Comparison of ENCODE assay signal across 24 cellular contexts in genomic region chr3:186444974-186445373, GRCh38.
DNase-seq lines count a peak whose midpoint lies in the region; ATAC-seq, FAIRE-seq and TF ChIP-seq lines count a peak whose summit lies in the region.
"Had no signal": no experiment of that assay in that cellular context is flagged by ENCODE, and none has a peak within 500 bp of the region (broad histone marks: within the 10 kb centered on the region; RNA-seq: fewer than 3 reads in every experiment).

No MANE protein-coding gene starts in this region.

- WGBS in HepG2 (ENCODE audit: low lambda C conversion rate) = 32% methylated on average over 7 of the region's 7 CpGs
- 83% methylated on average over 7 of the region's 7 CpGs for WGBS in right lobe of liver (ENCODE audit: insufficient coverage, low coverage, low lambda C conversion rate, missing lambda C conversion rate)
- 81% methylated on average over 7 of the region's 7 CpGs for WGBS in esophagus muscularis mucosa

- POLR2A ChIA-PET in HepG2 (lab: Yijun Ruan, JAX) = no interaction called here

- H2AFZ ChIP-seq in HepG2 (ENCODE audit: low read length) = no peak overlapping the region
- H2AFZ ChIP-seq: GM23338 had no signal

- no peaks in the 10 kb centered on the region for H3K36me3 ChIP-seq in HepG2 (replicated peaks in 1 of 2; ENCODE audit: control insufficient read depth in 1 of 2, insufficient read depth in 2 of 2, low read length in 2 of 2)
- H3K36me3 ChIP-seq in right lobe of liver = no peaks in the 10 kb centered on the region
- no peaks in the 10 kb centered on the region for H3K36me3 ChIP-seq in esophagus muscularis mucosa
- H3K36me3 ChIP-seq: BE2C; BLaER1 treated with 17β-estradiol and CSF1 and Interleukin-3, amounts not matched to agents 10 nM and 100 nM; HAP-1 had no signal

- no peak overlapping the region for H3K9ac ChIP-seq in HepG2 (ENCODE audit: insufficient read depth, low read depth, low read length)
- H3K9ac ChIP-seq: BLaER1 treated with 17β-estradiol and CSF1 and Interleukin-3, amounts not matched to agents 10 nM and 100 nM had no signal

- no TSS peak for BruUV-seq in HepG2 (replicated peaks; lab: Mats Ljungman, UMichigan)

- CTCF ChIA-PET in HepG2 (lab: Yijun Ruan, JAX; ENCODE audit: low intra/inter-chr PET ratio, low total read pairs) = no interaction called here

- in situ Hi-C loops in HepG2 (cut with HindIII; ENCODE audit: extremely low pct_ligation_motif_present, low pct_unique_long_range_greater_than_20kb) = no loop called here

- intact Hi-C loops in HepG2 (cut with micrococcal nuclease; ENCODE audit: unreplicated experiment) = no loop called here
- intact Hi-C loops in right lobe of liver (cut with DNase I) = no loop called here
- intact Hi-C loops in esophagus muscularis mucosa (cut with DNase I) = no loop called here

- TF ChIP-seq CTCF in HepG2 (CRISPR knock-in tag; IDR thresholded peaks at IDR 0.05) (no peak), right lobe of liver (IDR thresholded peaks at IDR 0.05) (no peak), esophagus muscularis mucosa (IDR thresholded peaks at IDR 0.05) (no peak)

- H3K4me1 ChIP-seq in HepG2 (ENCODE audit: insufficient read depth, low read length) = no peaks in the 10 kb centered on the region
- peaks cover 0 to 16% (median 0%) of the 10 kb centered on the region in 4 donors for H3K4me1 ChIP-seq in right lobe of liver
- peaks cover 0 to 8% (median 0%) of the 10 kb centered on the region in 4 donors for H3K4me1 ChIP-seq in esophagus muscularis mucosa
- H3K4me1 ChIP-seq: A549, HAP-1 had no signal

- ATAC-seq in HepG2 (no peak), right lobe of liver (no peak), HG02759 (IDR thresholded peaks at IDR 0.05; ENCODE audit: unreplicated experiment) (no peak)
- ATAC-seq: A549, GM12878, GM23338 had no signal

- TF ChIP-seq EP300 in HepG2 (IDR thresholded peaks at IDR 0.05; ENCODE audit: low read depth in 2 of 2, low read length in 2 of 2) = no peak
- no peak for TF ChIP-seq EP300 in HepG2 (CRISPR knock-in tag; IDR thresholded peaks at IDR 0.05; ENCODE audit: borderline replicate concordance)
- no peak for TF ChIP-seq EP300 in esophagus muscularis mucosa (IDR thresholded peaks at IDR 0.05)

- no peak overlapping the region for H3K27ac ChIP-seq in HepG2 (ENCODE audit: extremely low read length, insufficient read depth, low read length)
- no peak overlapping the region for H3K27ac ChIP-seq in right lobe of liver
- H3K27ac ChIP-seq in esophagus muscularis mucosa (replicated peaks in 1 of 4) = no peak overlapping the region
- H3K27ac ChIP-seq: A549; BLaER1 treated with 17β-estradiol and CSF1 and Interleukin-3, amounts not matched to agents 10 nM and 100 nM had no signal

- no peak for TF ChIP-seq RAD21 in HepG2 (CRISPR knock-in tag; IDR thresholded peaks at IDR 0.05)

- H3K4me2 ChIP-seq in HepG2 (ENCODE audit: low read depth, low read length) = no peak overlapping the region
- H3K4me2 ChIP-seq: A549; BLaER1 treated with 17β-estradiol and CSF1 and Interleukin-3, amounts not matched to agents 10 nM and 100 nM; GM23338 had no signal

- FAIRE-seq in HepG2 (lab: Jason Lieb, UNC) = no peak
- peak; percentile 9 for FAIRE-seq in urothelium cell line (lab: Jason Lieb, UNC)
- FAIRE-seq: A549, D721Med, GM12878, GM18507, H54 had no signal

- no peaks in the 10 kb centered on the region for H4K20me1 ChIP-seq in HepG2 (ENCODE audit: insufficient read depth, low read length)
- H4K20me1 ChIP-seq: BLaER1 treated with 17β-estradiol and CSF1 and Interleukin-3, amounts not matched to agents 10 nM and 100 nM had no signal

- H3K27me3 ChIP-seq in HepG2 (ENCODE audit: control insufficient read depth in 1 of 2, insufficient read depth in 2 of 2, low read length in 2 of 2) = no peaks in the 10 kb centered on the region; a peak in 2 of 5 replicates
- no peaks in the 10 kb centered on the region for H3K27me3 ChIP-seq in right lobe of liver
- no peaks in the 10 kb centered on the region for H3K27me3 ChIP-seq in esophagus muscularis mucosa
- H3K27me3 ChIP-seq: BE2C; BLaER1 treated with 17β-estradiol and CSF1 and Interleukin-3, amounts not matched to agents 10 nM and 100 nM had no signal

- no peak for TF ChIP-seq POLR2A in HepG2 (IDR thresholded peaks at IDR 0.05; ENCODE audit: insufficient read depth in 1 of 2, low read depth in 2 of 2, low read length in 2 of 2)
- TF ChIP-seq POLR2A in right lobe of liver (IDR thresholded peaks at IDR 0.05) = no peak
- no peak for TF ChIP-seq POLR2A in esophagus muscularis mucosa (IDR thresholded peaks at IDR 0.05; ENCODE audit: low read depth)

- H3K9me3 ChIP-seq in HepG2 (ENCODE audit: low read length) (no peaks in the 10 kb centered on the region), right lobe of liver (no peaks in the 10 kb centered on the region), esophagus muscularis mucosa (no peaks in the 10 kb centered on the region)
- H3K9me3 ChIP-seq: A549; BE2C; BLaER1 treated with 17β-estradiol and CSF1 and Interleukin-3, amounts not matched to agents 10 nM and 100 nM; HAP-1 had no signal

- no peaks in the 10 kb centered on the region for H3K79me2 ChIP-seq in HepG2 (ENCODE audit: insufficient read depth, low read length)

- DNase-seq in HepG2 (ENCODE audit: low spot score) (no peak), right lobe of liver (no peak), esophagus muscularis mucosa (ENCODE audit: extremely low spot score) (peak; percentile 70), urothelium cell line (ENCODE audit: low spot score) (no peak), globus pallidus (ENCODE audit: low spot score) (no peak)
- DNase-seq: 8988T; ACHN; AML-193; BE2C; CD4-positive, alpha-beta T cell; CD8-positive, alpha-beta memory T cell; DMS 273 treated with DMSO at 0.1 percent for 48 hours; DMS79; EL; GDM1 had no signal

- H3K4me3 ChIP-seq in HepG2 (replicated peaks in 1 of 3; ENCODE audit: insufficient read depth in 1 of 3, low read depth in 2 of 3, low read length in 3 of 3) (no peak overlapping the region), right lobe of liver (no peak overlapping the region), esophagus muscularis mucosa (no peak overlapping the region)
- H3K4me3 ChIP-seq: A549; BLaER1 treated with 17β-estradiol and CSF1 and Interleukin-3, amounts not matched to agents 10 nM and 100 nM; GM12878; GM23338; HAP-1 had no signal

TF ChIP-seq in HepG2, 621 proteins besides CTCF, POLR2A, EP300 and RAD21 (continues in another document):
- no peak for TF ChIP-seq TAF15 (IDR thresholded peaks at IDR 0.05; ENCODE audit: low read depth, low read length, poor library complexity, severe bottlenecking)
- TF ChIP-seq, protein P1, sequence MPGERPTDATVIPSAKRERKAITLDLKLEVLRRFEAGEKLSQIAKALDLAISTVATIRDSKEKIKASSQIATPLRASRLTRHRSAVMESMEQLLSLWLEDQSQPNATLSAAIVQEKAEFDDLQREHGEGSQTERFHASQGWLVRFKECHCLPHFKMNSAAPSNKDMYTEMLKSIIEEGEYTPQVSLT (CRISPR knock-in tag; IDR thresholded peaks at IDR 0.05; ENCODE audit: borderline replicate concordance, low read depth) = no peak
- TF ChIP-seq ZNF710 (CRISPR knock-in tag; IDR thresholded peaks at IDR 0.05; ENCODE audit: borderline replicate concordance) = no peak
- no peak for TF ChIP-seq TMF1 (CRISPR knock-in tag; IDR thresholded peaks at IDR 0.05; ENCODE audit: low read depth)
- peak; percentile 83 for TF ChIP-seq RAD51 (IDR thresholded peaks at IDR 0.05; ENCODE audit: borderline replicate concordance)
- no peak for TF ChIP-seq MLLT10 (CRISPR knock-in tag; IDR thresholded peaks at IDR 0.05)
- no peak for TF ChIP-seq CCAR2 (optimal IDR thresholded peaks at IDR 0.05; ENCODE audit: low read depth, low read length)
- TF ChIP-seq, protein P2, sequence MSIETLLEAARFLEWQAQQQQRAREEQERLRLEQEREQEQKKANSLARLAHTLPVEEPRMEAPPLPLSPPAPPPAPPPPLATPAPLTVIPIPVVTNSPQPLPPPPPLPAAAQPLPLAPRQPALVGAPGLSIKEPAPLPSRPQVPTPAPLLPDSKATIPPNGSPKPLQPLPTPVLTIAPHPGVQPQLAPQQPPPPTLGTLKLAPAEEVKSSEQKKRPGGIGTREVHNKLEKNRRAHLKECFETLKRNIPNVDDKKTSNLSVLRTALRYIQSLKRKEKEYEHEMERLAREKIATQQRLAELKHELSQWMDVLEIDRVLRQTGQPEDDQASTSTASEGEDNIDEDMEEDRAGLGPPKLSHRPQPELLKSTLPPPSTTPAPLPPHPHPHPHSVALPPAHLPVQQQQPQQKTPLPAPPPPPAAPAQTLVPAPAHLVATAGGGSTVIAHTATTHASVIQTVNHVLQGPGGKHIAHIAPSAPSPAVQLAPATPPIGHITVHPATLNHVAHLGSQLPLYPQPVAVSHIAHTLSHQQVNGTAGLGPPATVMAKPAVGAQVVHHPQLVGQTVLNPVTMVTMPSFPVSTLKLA (IDR thresholded peaks at IDR 0.05) = peak; percentile 35; the same call in 1 of the 2 replicates
- TF ChIP-seq HIVEP1 (CRISPR knock-in tag; IDR thresholded peaks at IDR 0.05) = no peak
- TF ChIP-seq ZNF792 (CRISPR knock-in tag; IDR thresholded peaks at IDR 0.05) = no peak
- no peak for TF ChIP-seq RFXAP (CRISPR knock-in tag; IDR thresholded peaks at IDR 0.05; ENCODE audit: borderline replicate concordance)
- TF ChIP-seq ZBTB8A (CRISPR knock-in tag; IDR thresholded peaks at IDR 0.05; ENCODE audit: borderline replicate concordance, low read depth) = no peak
